Comparison of ENCODE assay signal across 19 cellular contexts in the genomic region with DNA sequence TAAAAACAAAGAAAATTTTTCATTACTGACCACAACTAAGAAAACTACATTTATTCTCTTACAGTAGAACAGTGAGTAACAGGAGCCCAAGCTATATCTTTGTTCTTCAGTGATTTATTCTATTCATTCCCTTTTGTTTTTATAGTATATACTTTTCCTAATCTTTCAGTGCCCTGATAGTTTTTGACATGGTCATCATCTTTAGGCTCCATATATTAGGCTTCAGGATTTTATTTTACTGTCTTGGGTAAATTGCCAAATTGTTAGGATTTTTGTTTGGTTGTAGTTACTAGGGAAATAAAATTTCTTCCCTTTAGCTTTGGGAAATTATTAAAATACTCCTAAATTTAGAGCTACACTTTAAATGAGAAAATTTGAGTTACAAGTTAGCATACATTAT. TPM values are rescaled to one million over a fixed set of nuclear protein-coding genes. Genes with fewer than 3 reads are reported as not detected.
A peak's percentile ranks its signal among the peaks of the same experiment; 100 is the strongest.
DNase-seq lines count a peak whose midpoint lies in the region; ATAC-seq, FAIRE-seq and TF ChIP-seq lines count a peak whose summit lies in the region.
"Had no signal": no experiment of that assay in that cellular context is flagged by ENCODE, and none has a peak within 500 bp of the region (broad histone marks: within the 10 kb centered on the region; RNA-seq: fewer than 3 reads in every experiment).

No MANE protein-coding gene starts in this region.

- FAIRE-seq in G401.6 (lab: Jason Lieb, UNC), result peak; percentile 51
- FAIRE-seq in TTC549 (lab: Jason Lieb, UNC), result peak; percentile 59
- FAIRE-seq: GM12891, GM19239, H54 had no signal

- peaks cover 2% of the 10 kb centered on the region for H3K36me3 Mint-ChIP-seq in progenitor cell of endocrine pancreas (ENCODE audit: insufficient read depth)
- H3K36me3 Mint-ChIP-seq: IgD-negative memory B cell had no signal

- H3K4me1 Mint-ChIP-seq in progenitor cell of endocrine pancreas (ENCODE audit: low read depth), result peaks cover 2% of the 10 kb centered on the region

- TF ChIP-seq POLR2A in upper lobe of left lung (IDR thresholded peaks at IDR 0.05), result no peak

- H3K4me3 Mint-ChIP-seq in progenitor cell of endocrine pancreas (ENCODE audit: low read depth), result no peak overlapping the region
- H3K4me3 Mint-ChIP-seq: B cell; CD4-positive, alpha-beta T cell had no signal

- TF ChIP-seq CTCF in AG10803 (conservative IDR thresholded peaks at IDR 0.05; ENCODE audit: low read length) (no peak), progenitor cell of endocrine pancreas (IDR thresholded peaks at IDR 0.05; ENCODE audit: unreplicated experiment) (no peak), upper lobe of left lung (IDR thresholded peaks at IDR 0.05) (no peak)

- peaks cover 0 to 10% (median under 1%) of the 10 kb centered on the region in 4 donors for H3K36me3 ChIP-seq in upper lobe of left lung

- no peak for TF ChIP-seq EP300 in upper lobe of left lung (IDR thresholded peaks at IDR 0.05)

- H3K9me3 ChIP-seq in upper lobe of left lung, result no peaks in the 10 kb centered on the region
- H3K9me3 ChIP-seq: Caco-2 had no signal

- no peaks in the 10 kb centered on the region for H3K27me3 Mint-ChIP-seq in progenitor cell of endocrine pancreas
- H3K27me3 Mint-ChIP-seq: B cell; CD4-positive, alpha-beta T cell; IgD-negative memory B cell had no signal

- ATAC-seq in HG03354 (IDR thresholded peaks at IDR 0.05; ENCODE audit: poor library complexity, severe bottlenecking, unreplicated experiment), result no peak
- ATAC-seq in GM18511 (IDR thresholded peaks at IDR 0.05; ENCODE audit: unreplicated experiment), result no peak
- no peak for ATAC-seq in upper lobe of left lung (ENCODE audit: low FRiP score in 2 of 2)
- ATAC-seq: HCT116 had no signal

- H3K4me1 ChIP-seq in upper lobe of left lung, result peaks cover 0 to 17% (median 5%) of the 10 kb centered on the region in 4 donors
- H3K4me1 ChIP-seq: Caco-2 had no signal

- no peaks in the 10 kb centered on the region for H3K9me3 Mint-ChIP-seq in progenitor cell of endocrine pancreas (ENCODE audit: low read depth)
- H3K9me3 Mint-ChIP-seq: CD4-positive, alpha-beta T cell; IgD-negative memory B cell had no signal

- no peaks in the 10 kb centered on the region for H3K27me3 ChIP-seq in upper lobe of left lung

- H3K27ac ChIP-seq in upper lobe of left lung, result no peak overlapping the region
- H3K27ac ChIP-seq: KMS-11 had no signal

- DNase-seq in AG10803 (ENCODE audit: low read depth) (peak; percentile 30), progenitor cell of endocrine pancreas (ENCODE audit: low spot score, unreplicated experiment) (no peak), upper lobe of left lung (no peak)
- DNase-seq: 8988T; C1 segment of cervical spinal cord; Caco-2; CD4-positive, alpha-beta T cell; DMS53 had no signal

- H3K4me3 ChIP-seq in AG10803 (ENCODE audit: low read length) (no peak overlapping the region), upper lobe of left lung (no peak overlapping the region)

- peak overlapping the region; percentile 33 for H3K27ac Mint-ChIP-seq in progenitor cell of endocrine pancreas
- H3K27ac Mint-ChIP-seq: B cell; CD4-positive, alpha-beta T cell had no signal

RNA-seq across cellular contexts. Expression of a gene that starts 10.3 kb away (rescaled TPM):
- total RNA-seq in progenitor cell of endocrine pancreas (31.9 and 33.5 TPM in 2 replicates), upper lobe of left lung (10 to 100 TPM in 5 of 6 donors, 1 to 10 TPM in 1; 9.1 to 34.8 (median 27.2) TPM)

RNA-seq across cellular contexts. Expression of a gene that starts 58.8 kb away (rescaled TPM):
- total RNA-seq in progenitor cell of endocrine pancreas (10.4 and 13.5 TPM in 2 replicates), upper lobe of left lung (10 to 100 TPM; 24.3 to 79.2 (median 67.4) TPM)
